Comparison of ENCODE assay signal across 1 cellular context in genomic region chr6:43491750-43492661, GRCh38.
A peak's percentile ranks its signal among the peaks of the same experiment; 100 is the strongest.
TF ChIP-seq lines count a peak whose summit lies in the region.

No MANE protein-coding gene starts in this region.

TF ChIP-seq in HepG2, 621 proteins besides CTCF, POLR2A, EP300 and RAD21 (continued from another document):
- TF ChIP-seq ZBED4 (CRISPR knock-in tag; IDR thresholded peaks at IDR 0.05; ENCODE audit: borderline replicate concordance): no peak
- no peak for TF ChIP-seq KAT2B (IDR thresholded peaks at IDR 0.05; ENCODE audit: borderline replicate concordance, low read depth, low read length)
- TF ChIP-seq PHF20 (CRISPR knock-in tag; IDR thresholded peaks at IDR 0.05): no peak
- TF ChIP-seq ZBTB7A (CRISPR knock-in tag; IDR thresholded peaks at IDR 0.05): no peak
- TF ChIP-seq ZNF569 (CRISPR knock-in tag; IDR thresholded peaks at IDR 0.05; ENCODE audit: borderline replicate concordance): no peak
- TF ChIP-seq SOX13 (IDR thresholded peaks at IDR 0.05): no peak
- no peak for TF ChIP-seq SOX13 (CRISPR knock-in tag; conservative IDR thresholded peaks at IDR 0.05 in 1 of 2, IDR thresholded peaks at IDR 0.05 in 1 of 2)
- TF ChIP-seq ZNF101 (CRISPR knock-in tag; IDR thresholded peaks at IDR 0.05; ENCODE audit: borderline replicate concordance, low read depth): no peak
- TF ChIP-seq ZNF501 (CRISPR knock-in tag; IDR thresholded peaks at IDR 0.05): 0 out of 2 replicates have a peak, but pooled peaks have one; percentile 15
- no peak for TF ChIP-seq ELF3 (CRISPR knock-in tag; IDR thresholded peaks at IDR 0.05)
- TF ChIP-seq GATAD1 (CRISPR knock-in tag; IDR thresholded peaks at IDR 0.05): no peak
- no peak for TF ChIP-seq ZSCAN9 (CRISPR knock-in tag; IDR thresholded peaks at IDR 0.05; ENCODE audit: borderline replicate concordance)
- no peak for TF ChIP-seq SMARCC2 (IDR thresholded peaks at IDR 0.05)
- TF ChIP-seq NFE2L1 (CRISPR knock-in tag; IDR thresholded peaks at IDR 0.05; ENCODE audit: borderline replicate concordance): no peak
- TF ChIP-seq PRMT3 (CRISPR knock-in tag; IDR thresholded peaks at IDR 0.05; ENCODE audit: borderline replicate concordance, low read depth): no peak
- no peak for TF ChIP-seq EHMT2 (IDR thresholded peaks at IDR 0.05; ENCODE audit: borderline replicate concordance, low read depth, low read length)
- no peak for TF ChIP-seq GPBP1L1 (CRISPR knock-in tag; IDR thresholded peaks at IDR 0.05)
- TF ChIP-seq RXRA (CRISPR knock-in tag; IDR thresholded peaks at IDR 0.05): no peak
- no peak for TF ChIP-seq KDM5A (IDR thresholded peaks at IDR 0.05; ENCODE audit: borderline replicate concordance, low read length)
- TF ChIP-seq ZNF180 (CRISPR knock-in tag; IDR thresholded peaks at IDR 0.05; ENCODE audit: borderline replicate concordance, low read depth): no peak
- TF ChIP-seq ZNF670 (CRISPR knock-in tag; IDR thresholded peaks at IDR 0.05; ENCODE audit: borderline replicate concordance): no peak
- TF ChIP-seq ZNF780A (CRISPR knock-in tag; IDR thresholded peaks at IDR 0.05): no peak
- TF ChIP-seq EEA1 (CRISPR knock-in tag; IDR thresholded peaks at IDR 0.05; ENCODE audit: borderline replicate concordance): no peak
- TF ChIP-seq PATZ1 (CRISPR knock-in tag; IDR thresholded peaks at IDR 0.05): peak; percentile 81
- no peak for TF ChIP-seq ZNF629 (CRISPR knock-in tag; conservative IDR thresholded peaks at IDR 0.05)
- no peak for TF ChIP-seq SMAD9 (CRISPR knock-in tag; IDR thresholded peaks at IDR 0.05)
- TF ChIP-seq CREB3 (CRISPR knock-in tag; IDR thresholded peaks at IDR 0.05): no peak
- no peak for TF ChIP-seq ZNF646 (CRISPR knock-in tag; IDR thresholded peaks at IDR 0.05)
- no peak for TF ChIP-seq RFX1 (IDR thresholded peaks at IDR 0.05)
- TF ChIP-seq TFDP1 (CRISPR knock-in tag; IDR thresholded peaks at IDR 0.05; ENCODE audit: borderline replicate concordance): no peak
- TF ChIP-seq MNT (IDR thresholded peaks at IDR 0.05): no peak
- no peak for TF ChIP-seq KLF15 (CRISPR knock-in tag; IDR thresholded peaks at IDR 0.05; ENCODE audit: borderline replicate concordance)
- TF ChIP-seq ZNF44 (CRISPR knock-in tag; IDR thresholded peaks at IDR 0.05): no peak
- TF ChIP-seq SALL1 (CRISPR knock-in tag; IDR thresholded peaks at IDR 0.05): no peak
- no peak for TF ChIP-seq SNRNP70 (IDR thresholded peaks at IDR 0.05; ENCODE audit: low read depth, low read length)
- peak; percentile 47 for TF ChIP-seq ZFX (CRISPR knock-in tag; IDR thresholded peaks at IDR 0.05; ENCODE audit: low read depth)
- no peak for TF ChIP-seq LCORL (IDR thresholded peaks at IDR 0.05)
- TF ChIP-seq LCORL (CRISPR knock-in tag; IDR thresholded peaks at IDR 0.05): 0 out of 2 replicates have a peak, but pooled peaks have one; percentile 9
- no peak for TF ChIP-seq TBL1XR1 (IDR thresholded peaks at IDR 0.05; ENCODE audit: borderline replicate concordance, low read length, partially characterized antibody)
- peak; percentile 41; the same call in 1 of the 2 replicates for TF ChIP-seq LBX2 (CRISPR knock-in tag; IDR thresholded peaks at IDR 0.05; ENCODE audit: borderline replicate concordance)
- no peak for TF ChIP-seq NAIF1 (CRISPR knock-in tag; IDR thresholded peaks at IDR 0.05; ENCODE audit: borderline replicate concordance)
- TF ChIP-seq ATF7-NPFF (CRISPR knock-in tag; IDR thresholded peaks at IDR 0.05; ENCODE audit: low read depth): 0 out of 2 replicates have a peak, but pooled peaks have one; percentile 30
- TF ChIP-seq JUNB (CRISPR knock-in tag; IDR thresholded peaks at IDR 0.05; ENCODE audit: borderline replicate concordance): no peak
